1 cellular context compared by ENCODE assay signal in genomic region chr15:94205366-94205765, GRCh38.
TF ChIP-seq lines count a peak whose summit lies in the region.

No MANE protein-coding gene starts in this region.

TF ChIP-seq in WTC11, 78 proteins besides CTCF, POLR2A, EP300 and RAD21 (continued from another document):
- TF ChIP-seq ATF6 (CRISPR knock-in tag; IDR thresholded peaks at IDR 0.05) (no peak), ZNF416 (CRISPR knock-in tag; IDR thresholded peaks at IDR 0.05) (no peak), ZNF138 (CRISPR knock-in tag; conservative IDR thresholded peaks at IDR 0.05) (no peak), CBFB (CRISPR knock-in tag; IDR thresholded peaks at IDR 0.05; ENCODE audit: low read depth) (no peak), PRDM15 (CRISPR knock-in tag; IDR thresholded peaks at IDR 0.05) (no peak), ZNF281 (CRISPR knock-in tag; IDR thresholded peaks at IDR 0.05) (no peak), NFYB (CRISPR knock-in tag; conservative IDR thresholded peaks at IDR 0.05; ENCODE audit: low read depth) (no peak), NR3C1 (CRISPR knock-in tag; conservative IDR thresholded peaks at IDR 0.05; ENCODE audit: low read depth) (no peak), ZNF232 (CRISPR knock-in tag; IDR thresholded peaks at IDR 0.05) (no peak)
